8 cellular contexts compared by ENCODE assay signal in genomic region chr3:47825590-47825989, GRCh38. TPM values are rescaled to one million over a fixed set of nuclear protein-coding genes. Genes with fewer than 3 reads are reported as not detected.
DNase-seq lines count a peak whose midpoint lies in the region; TF ChIP-seq lines count a peak whose summit lies in the region.

No MANE protein-coding gene starts in this region.

- CTCF ChIA-PET in RWPE1 (lab: Yijun Ruan, JAX): interaction anchor here (0.5 to 1.7 kb wide), 8 partner anchors 12 to 682 kb away, joined by 3 to 7 read pairs (median 4); no protein-coding TSS in a partner anchor

- peaks cover 8% of the 10 kb centered on the region for H3K36me3 ChIP-seq in rectal smooth muscle tissue (ENCODE audit: control insufficient read depth, insufficient read depth, low read length)

- H3K9ac ChIP-seq in rectal smooth muscle tissue (ENCODE audit: low read length): peak overlapping the region; percentile 82

- H3K4me1 ChIP-seq in rectal smooth muscle tissue (ENCODE audit: control insufficient read depth, insufficient read depth, low read length): peaks cover 11% of the 10 kb centered on the region

- DNase-seq in GM12865 (ENCODE audit: low read depth): no peak
- no peak for DNase-seq in RWPE1 (ENCODE audit: low spot score)
- no peak for DNase-seq in fibroblast of mammary gland (ENCODE audit: low read depth)
- DNase-seq in NCI-H2227 treated with DMSO at 0.1 percent for 48 hours (lab: John Stamatoyannopoulos, UW): no peak
- no peak for DNase-seq in ureter (ENCODE audit: low spot score)
- no peak for DNase-seq in G401 (ENCODE audit: low spot score)
- DNase-seq in amniotic stem cell (lab: John Stamatoyannopoulos, UW): no peak

- H3K4me3 ChIP-seq in GM12865 (ENCODE audit: low read depth, low read length): peak overlapping the region; percentile 99
- peak overlapping the region; percentile 82 for H3K4me3 ChIP-seq in fibroblast of mammary gland (ENCODE audit: control insufficient read depth, low read depth, low read length)
- peak overlapping the region; percentile 90 for H3K4me3 ChIP-seq in rectal smooth muscle tissue (ENCODE audit: low read length)

- POLR2A ChIA-PET in RWPE1 (lab: Yijun Ruan, JAX; ENCODE audit: low non-redundant PET): interaction anchor here (0.5 to 0.6 kb wide), 3 partner anchors 37 to 785 kb away, joined by 3 to 5 read pairs (median 4); no protein-coding TSS in a partner anchor

- no peak for TF ChIP-seq CTCF in GM12865 (IDR thresholded peaks at IDR 0.05; ENCODE audit: insufficient read depth, low read depth, low read length, missing control alignments)
- TF ChIP-seq CTCF in RWPE1 (conservative IDR thresholded peaks at IDR 0.05; ENCODE audit: low read depth): no peak
- no peak for TF ChIP-seq CTCF in fibroblast of mammary gland (conservative IDR thresholded peaks at IDR 0.05; ENCODE audit: control insufficient read depth, insufficient read depth, low read depth, low read length)

- in situ Hi-C loops in G401 (cut with HindIII; ENCODE audit: low sequenced_read_pairs): no loop called here

- H3K27me3 ChIP-seq in rectal smooth muscle tissue (ENCODE audit: control insufficient read depth, insufficient read depth, low read length): no peaks in the 10 kb centered on the region

- peak overlapping the region; percentile 76 for H3K27ac ChIP-seq in RWPE1
- peak overlapping the region; percentile 70 for H3K27ac ChIP-seq in rectal smooth muscle tissue (ENCODE audit: low read depth, low read length)

RNA-seq across cellular contexts. Expression of gene DHX30, which starts 22.7 kb away (rescaled TPM):
- 81.5 TPM for total RNA-seq in ureter
- total RNA-seq in G401 (2014; rRNA removed; shearing (Covaris generic)): 142 and 168 TPM in 2 replicates

RNA-seq across cellular contexts. Expression of gene SMARCC1, which starts 43.9 kb away (rescaled TPM):
- total RNA-seq in ureter: 110 TPM
- total RNA-seq in G401 (2014; rRNA removed; shearing (Covaris generic)): 44.6 and 63.4 TPM in 2 replicates
